8 cellular contexts compared by ENCODE assay signal in genomic region chr4:108433394-108433793, GRCh38.
DNase-seq lines count a peak whose midpoint lies in the region; ATAC-seq and TF ChIP-seq lines count a peak whose summit lies in the region.
"Not testable (repeated sequence)": the region's sequence is repeated elsewhere in the genome, so short reads cannot be mapped to it uniquely, and the experiment has no call there.

No MANE protein-coding gene starts in this region.

- POLR2A ChIA-PET in activated CD4-positive, alpha-beta T cell treated with anti-CD3 and anti-CD28 coated beads, Interleukin-2, amount 10 ng/mL, durations not matched to agents 7 days and 5 days (lab: Charles Lee); activated naive CD8-positive, alpha-beta T cell treated with anti-CD3 and anti-CD28 coated beads, Interleukin-2, amount 10 ng/mL, durations not matched to agents 7 days and 5 days (lab: Charles Lee): not testable (repeated sequence)

- H3K4me1 ChIP-seq in BLaER1 treated with 17β-estradiol and CSF1 and Interleukin-3, amounts not matched to agents 10 nM and 100 nM = peaks cover 8 to 59% (median 10%) of the 10 kb centered on the region in 10 experiments; a peak in 16 of 20 replicates
- H3K4me1 ChIP-seq in Loucy (ENCODE audit: insufficient read depth, low read length, poor library complexity, severe bottlenecking) = peaks cover 30% of the 10 kb centered on the region

- not testable (repeated sequence) for H3K27ac ChIP-seq in BLaER1 treated with 17β-estradiol and CSF1 and Interleukin-3, amounts not matched to agents 10 nM and 100 nM

- H4K20me1 ChIP-seq in BLaER1 treated with 17β-estradiol and CSF1 and Interleukin-3, amounts not matched to agents 10 nM and 100 nM; Loucy (ENCODE audit: insufficient read depth, low read length, poor library complexity, severe bottlenecking): not testable (repeated sequence)

- peaks cover 56% of the 10 kb centered on the region for H3K4me1 Mint-ChIP-seq in activated CD4-positive, alpha-beta T cell treated with anti-CD3 and anti-CD28 coated beads, Interleukin-2, amount 10 ng/mL, durations not matched to agents 7 days and 5 days
- H3K4me1 Mint-ChIP-seq in activated T-helper 1 cell treated with anti-CD3 and anti-CD28 coated beads, Interleukin-12 subunit alpha, Interleukin-12 subunit beta, Interleukin-2, Interleukin-4 antibody, amounts not matched to agents 30 ng/mL and 10 ng/mL and 1 ng/mL, durations not matched to agents 14 hours and 24 hours and 36 hours (ENCODE audit: low read depth) = peaks cover 41% of the 10 kb centered on the region
- H3K4me1 Mint-ChIP-seq in activated naive CD8-positive, alpha-beta T cell treated with anti-CD3 and anti-CD28 coated beads, Interleukin-2, amount 10 ng/mL, durations not matched to agents 7 days and 5 days = peaks cover 37% of the 10 kb centered on the region
- peaks cover 11 to 12% of the 10 kb centered on the region in 2 donors for H3K4me1 Mint-ChIP-seq in natural killer cell
- peaks cover 41% of the 10 kb centered on the region for H3K4me1 Mint-ChIP-seq in stimulated activated naive CD8-positive, alpha-beta T cell treated with anti-CD3 and anti-CD28 coated beads, Interleukin-15, amount 100 ng/mL, for 72 hours

- peaks cover 11% of the 10 kb centered on the region; the same call in 1 of the 2 replicates for H3F3A ChIP-seq in Loucy (ENCODE audit: low read depth)

- not testable (repeated sequence) for H3K4me3 ChIP-seq in BLaER1 treated with 17β-estradiol and CSF1 and Interleukin-3, amounts not matched to agents 10 nM and 100 nM; fibroblast of villous mesenchyme (ENCODE audit: low read depth, low read length)
- peak overlapping the region; percentile 63 for H3K4me3 ChIP-seq in Loucy (ENCODE audit: low read length, poor library complexity, severe bottlenecking)

- not testable (repeated sequence) for H3K79me2 ChIP-seq in Loucy (ENCODE audit: insufficient read depth, low read length)

- peak overlapping the region; percentile 62 for H2AFZ ChIP-seq in Loucy (ENCODE audit: low read length)

- H3K27me3 Mint-ChIP-seq in activated CD4-positive, alpha-beta T cell treated with anti-CD3 and anti-CD28 coated beads, Interleukin-2, amount 10 ng/mL, durations not matched to agents 7 days and 5 days; activated T-helper 1 cell treated with anti-CD3 and anti-CD28 coated beads, Interleukin-12 subunit alpha, Interleukin-12 subunit beta, Interleukin-2, Interleukin-4 antibody, amounts not matched to agents 30 ng/mL and 10 ng/mL and 1 ng/mL, durations not matched to agents 14 hours and 24 hours and 36 hours (ENCODE audit: insufficient read depth); activated naive CD8-positive, alpha-beta T cell treated with anti-CD3 and anti-CD28 coated beads, Interleukin-2, amount 10 ng/mL, durations not matched to agents 7 days and 5 days; natural killer cell (ENCODE audit: low read depth in 2 of 2); stimulated activated naive CD8-positive, alpha-beta T cell treated with anti-CD3 and anti-CD28 coated beads, Interleukin-15, amount 100 ng/mL, for 72 hours: not testable (repeated sequence)

- peak overlapping the region in 9 of 11 experiments; percentile 13 to 60 (median 27); a peak in 9 of 22 replicates for H3K4me2 ChIP-seq in BLaER1 treated with 17β-estradiol and CSF1 and Interleukin-3, amounts not matched to agents 10 nM and 100 nM
- H3K4me2 ChIP-seq in Loucy (ENCODE audit: low read depth, low read length, poor library complexity, severe bottlenecking) = peak overlapping the region; percentile 76

- peak overlapping the region; percentile 85 for H3K27ac Mint-ChIP-seq in activated CD4-positive, alpha-beta T cell treated with anti-CD3 and anti-CD28 coated beads, Interleukin-2, amount 10 ng/mL, durations not matched to agents 7 days and 5 days
- peak overlapping the region; percentile 80 for H3K27ac Mint-ChIP-seq in activated T-helper 1 cell treated with anti-CD3 and anti-CD28 coated beads, Interleukin-12 subunit alpha, Interleukin-12 subunit beta, Interleukin-2, Interleukin-4 antibody, amounts not matched to agents 30 ng/mL and 10 ng/mL and 1 ng/mL, durations not matched to agents 14 hours and 24 hours and 36 hours
- peak overlapping the region; percentile 85 for H3K27ac Mint-ChIP-seq in activated naive CD8-positive, alpha-beta T cell treated with anti-CD3 and anti-CD28 coated beads, Interleukin-2, amount 10 ng/mL, durations not matched to agents 7 days and 5 days
- peak overlapping the region; percentile 11 to 25 for H3K27ac Mint-ChIP-seq in natural killer cell
- H3K27ac Mint-ChIP-seq in stimulated activated naive CD8-positive, alpha-beta T cell treated with anti-CD3 and anti-CD28 coated beads, Interleukin-15, amount 100 ng/mL, for 72 hours = not testable (repeated sequence)

- not testable (repeated sequence) for H3K9ac ChIP-seq in BLaER1 treated with 17β-estradiol and CSF1 and Interleukin-3, amounts not matched to agents 10 nM and 100 nM
- peak overlapping the region; percentile 68 for H3K9ac ChIP-seq in Loucy (ENCODE audit: low read depth, low read length, poor library complexity, severe bottlenecking)

- peaks cover 15% of the 10 kb centered on the region for H3K9me3 Mint-ChIP-seq in activated CD4-positive, alpha-beta T cell treated with anti-CD3 and anti-CD28 coated beads, Interleukin-2, amount 10 ng/mL, durations not matched to agents 7 days and 5 days
- not testable (repeated sequence) for H3K9me3 Mint-ChIP-seq in activated T-helper 1 cell treated with anti-CD3 and anti-CD28 coated beads, Interleukin-12 subunit alpha, Interleukin-12 subunit beta, Interleukin-2, Interleukin-4 antibody, amounts not matched to agents 30 ng/mL and 10 ng/mL and 1 ng/mL, durations not matched to agents 14 hours and 24 hours and 36 hours; activated naive CD8-positive, alpha-beta T cell treated with anti-CD3 and anti-CD28 coated beads, Interleukin-2, amount 10 ng/mL, durations not matched to agents 7 days and 5 days; natural killer cell; stimulated activated naive CD8-positive, alpha-beta T cell treated with anti-CD3 and anti-CD28 coated beads, Interleukin-15, amount 100 ng/mL, for 72 hours

- peak overlapping the region; percentile 25 for H3K4me3 Mint-ChIP-seq in activated CD4-positive, alpha-beta T cell treated with anti-CD3 and anti-CD28 coated beads, Interleukin-2, amount 10 ng/mL, durations not matched to agents 7 days and 5 days
- H3K4me3 Mint-ChIP-seq in activated T-helper 1 cell treated with anti-CD3 and anti-CD28 coated beads, Interleukin-12 subunit alpha, Interleukin-12 subunit beta, Interleukin-2, Interleukin-4 antibody, amounts not matched to agents 30 ng/mL and 10 ng/mL and 1 ng/mL, durations not matched to agents 14 hours and 24 hours and 36 hours = peak overlapping the region; percentile 28
- H3K4me3 Mint-ChIP-seq in activated naive CD8-positive, alpha-beta T cell treated with anti-CD3 and anti-CD28 coated beads, Interleukin-2, amount 10 ng/mL, durations not matched to agents 7 days and 5 days = peak overlapping the region; percentile 58
- H3K4me3 Mint-ChIP-seq in natural killer cell = peak overlapping the region; percentile 65
- H3K4me3 Mint-ChIP-seq in stimulated activated naive CD8-positive, alpha-beta T cell treated with anti-CD3 and anti-CD28 coated beads, Interleukin-15, amount 100 ng/mL, for 72 hours = peak overlapping the region; percentile 47 to 77

- TF ChIP-seq CTCF in Loucy (conservative IDR thresholded peaks at IDR 0.05; ENCODE audit: low read length); fibroblast of villous mesenchyme (IDR thresholded peaks at IDR 0.05; ENCODE audit: insufficient read depth, low read depth, low read length); natural killer cell (IDR thresholded peaks at IDR 0.05): not testable (repeated sequence)

- not testable (repeated sequence) for ATAC-seq in activated naive CD8-positive, alpha-beta T cell treated with anti-CD3 and anti-CD28 coated beads, Interleukin-2, amount 10 ng/mL, durations not matched to agents 7 days and 5 days (ENCODE audit: low read depth)
- peak in 1 of 3 donors; percentile 30 for ATAC-seq in natural killer cell
- peak; percentile 69 for ATAC-seq in stimulated activated naive CD8-positive, alpha-beta T cell treated with anti-CD3 and anti-CD28 coated beads, Interleukin-15, amount 100 ng/mL, for 72 hours

- not testable (repeated sequence) for H3K27me3 ChIP-seq in BLaER1 treated with 17β-estradiol and CSF1 and Interleukin-3, amounts not matched to agents 10 nM and 100 nM; Loucy (ENCODE audit: insufficient read depth, low read length, poor library complexity, severe bottlenecking)

- peaks cover 24% of the 10 kb centered on the region for H3K36me3 Mint-ChIP-seq in activated CD4-positive, alpha-beta T cell treated with anti-CD3 and anti-CD28 coated beads, Interleukin-2, amount 10 ng/mL, durations not matched to agents 7 days and 5 days (ENCODE audit: low read depth)
- H3K36me3 Mint-ChIP-seq in activated T-helper 1 cell treated with anti-CD3 and anti-CD28 coated beads, Interleukin-12 subunit alpha, Interleukin-12 subunit beta, Interleukin-2, Interleukin-4 antibody, amounts not matched to agents 30 ng/mL and 10 ng/mL and 1 ng/mL, durations not matched to agents 14 hours and 24 hours and 36 hours (ENCODE audit: low read depth); activated naive CD8-positive, alpha-beta T cell treated with anti-CD3 and anti-CD28 coated beads, Interleukin-2, amount 10 ng/mL, durations not matched to agents 7 days and 5 days; natural killer cell: not testable (repeated sequence)

- CTCF ChIA-PET in activated CD4-positive, alpha-beta T cell treated with anti-CD3 and anti-CD28 coated beads, Interleukin-2, amount 10 ng/mL, durations not matched to agents 7 days and 5 days (lab: Charles Lee) = not testable (repeated sequence)

- H3K9me2 ChIP-seq in Loucy (replicated peaks; ENCODE audit: low read depth, low read length) = not testable (repeated sequence)

- not testable (repeated sequence) for H3K36me3 ChIP-seq in BLaER1 treated with 17β-estradiol and CSF1 and Interleukin-3, amounts not matched to agents 10 nM and 100 nM; Loucy (ENCODE audit: insufficient read depth, low read length)

- H3K9me3 ChIP-seq in BLaER1 treated with 17β-estradiol and CSF1 and Interleukin-3, amounts not matched to agents 10 nM and 100 nM (replicated peaks in 1 of 11) = peaks cover 0 to 12% (median 4%) of the 10 kb centered on the region in 11 experiments; a peak in 10 of 22 replicates
- H3K9me3 ChIP-seq in Loucy (ENCODE audit: insufficient read depth, low read depth, low read length) = not testable (repeated sequence)

- DNase-seq in activated CD4-positive, alpha-beta T cell treated with anti-CD3 and anti-CD28 coated beads, Interleukin-2, amount 10 ng/mL, durations not matched to agents 7 days and 5 days; activated T-helper 1 cell treated with anti-CD3 and anti-CD28 coated beads, Interleukin-12 subunit alpha, Interleukin-12 subunit beta, Interleukin-2, Interleukin-4 antibody, amounts not matched to agents 30 ng/mL and 10 ng/mL and 1 ng/mL, durations not matched to agents 14 hours and 24 hours and 36 hours (ENCODE audit: low spot score); activated naive CD8-positive, alpha-beta T cell treated with anti-CD3 and anti-CD28 coated beads, Interleukin-2, amount 10 ng/mL, durations not matched to agents 7 days and 5 days; natural killer cell; stimulated activated naive CD8-positive, alpha-beta T cell treated with anti-CD3 and anti-CD28 coated beads, Interleukin-15, amount 100 ng/mL, for 72 hours: not testable (repeated sequence)
- DNase-seq in fibroblast of villous mesenchyme (ENCODE audit: low read depth) = peak; percentile 5

- intact Hi-C loops in activated T-helper 1 cell treated with anti-CD3 and anti-CD28 coated beads, Interleukin-12 subunit alpha, Interleukin-12 subunit beta, Interleukin-2, Interleukin-4 antibody, amounts not matched to agents 30 ng/mL and 10 ng/mL and 1 ng/mL, durations not matched to agents 14 hours and 24 hours and 36 hours (cut with micrococcal nuclease) = loop anchor here (1.0 to 5.0 kb wide), 8 partner anchors 34 to 403 kb away; partner anchors contain the start of gene RPL34
- intact Hi-C loops in natural killer cell (cut with micrococcal nuclease) = not testable (repeated sequence)
